Comparison of ENCODE assay signal across 8 cellular contexts in genomic region chr19:5953680-5954213, GRCh38. TPM values are rescaled to one million over a fixed set of nuclear protein-coding genes. Genes with fewer than 3 reads are reported as not detected.
DNase-seq lines count a peak whose midpoint lies in the region; ATAC-seq, FAIRE-seq and TF ChIP-seq lines count a peak whose summit lies in the region.

No MANE protein-coding gene starts in this region.

- H3K4me1 Mint-ChIP-seq in CD4-positive, CD25-positive, alpha-beta regulatory T cell, result peaks cover 41 to 98% (median 68%) of the 10 kb centered on the region in 4 donors
- peaks cover 62% of the 10 kb centered on the region for H3K4me1 Mint-ChIP-seq in T-helper 17 cell
- peaks cover 58% of the 10 kb centered on the region for H3K4me1 Mint-ChIP-seq in chondrocyte (ENCODE audit: low read depth)

- intact Hi-C loops in pancreas (cut with DNase I), result no loop called here

- TF ChIP-seq CTCF in chondrocyte (IDR thresholded peaks at IDR 0.05) (no peak), pancreas (IDR thresholded peaks at IDR 0.05) (no peak)

- peaks cover 94% of the 10 kb centered on the region for H3K4me1 ChIP-seq in CD4-positive, CD25-positive, alpha-beta regulatory T cell (ENCODE audit: control insufficient read depth, insufficient read depth, low read length, poor library complexity, severe bottlenecking)
- H3K4me1 ChIP-seq in pancreas, result peaks cover 30 to 57% (median 32%) of the 10 kb centered on the region in 3 donors

- peaks cover 5% of the 10 kb centered on the region for H3K36me3 ChIP-seq in CD4-positive, CD25-positive, alpha-beta regulatory T cell (ENCODE audit: control insufficient read depth, insufficient read depth, low read length)
- H3K36me3 ChIP-seq in pancreas, result no peaks in the 10 kb centered on the region

- peaks cover 6% of the 10 kb centered on the region for H3K36me3 Mint-ChIP-seq in CD4-positive, CD25-positive, alpha-beta regulatory T cell
- H3K36me3 Mint-ChIP-seq in T-helper 17 cell (ENCODE audit: low read depth) (no peaks in the 10 kb centered on the region), chondrocyte (ENCODE audit: low read depth) (no peaks in the 10 kb centered on the region)

- no peaks in the 10 kb centered on the region for H3K27me3 ChIP-seq in CD4-positive, CD25-positive, alpha-beta regulatory T cell (ENCODE audit: control insufficient read depth, insufficient read depth, low read length)
- no peaks in the 10 kb centered on the region for H3K27me3 ChIP-seq in pancreas

- H3K4me3 Mint-ChIP-seq in CD4-positive, CD25-positive, alpha-beta regulatory T cell, result peak overlapping the region; percentile 78 to 86 (median 82)
- H3K4me3 Mint-ChIP-seq in T-helper 17 cell (peak overlapping the region; percentile 79), chondrocyte (ENCODE audit: unreplicated experiment) (peak overlapping the region; percentile 3)

- 58 to 62% methylated on average over 17 of the region's 17 CpGs for WGBS in pancreas, 2 donors

- H3K9me3 Mint-ChIP-seq in CD4-positive, CD25-positive, alpha-beta regulatory T cell, result no peaks in the 10 kb centered on the region
- H3K9me3 Mint-ChIP-seq in chondrocyte (ENCODE audit: low read depth), result no peaks in the 10 kb centered on the region

- FAIRE-seq in pancreas (lab: Jason Lieb, UNC), result no peak
- FAIRE-seq in urothelium cell line (lab: Jason Lieb, UNC), result no peak

- peak overlapping the region; percentile 92 to 97 (median 94) for H3K27ac Mint-ChIP-seq in CD4-positive, CD25-positive, alpha-beta regulatory T cell
- H3K27ac Mint-ChIP-seq in T-helper 17 cell, result peak overlapping the region; percentile 97
- H3K27ac Mint-ChIP-seq in chondrocyte (ENCODE audit: unreplicated experiment), result peak overlapping the region; percentile 85

- no peaks in the 10 kb centered on the region for H3K27me3 Mint-ChIP-seq in CD4-positive, CD25-positive, alpha-beta regulatory T cell
- H3K27me3 Mint-ChIP-seq in T-helper 17 cell (no peaks in the 10 kb centered on the region), chondrocyte (ENCODE audit: low read depth) (no peaks in the 10 kb centered on the region)

- H3K4me3 ChIP-seq in CD4-positive, CD25-positive, alpha-beta regulatory T cell (ENCODE audit: low read depth, low read length), result peak overlapping the region; percentile 70
- H3K4me3 ChIP-seq in pancreas, result no peak overlapping the region

- no peaks in the 10 kb centered on the region for H3K9me3 ChIP-seq in CD4-positive, CD25-positive, alpha-beta regulatory T cell (ENCODE audit: control insufficient read depth in 2 of 2, low read length in 2 of 2)
- H3K9me3 ChIP-seq in T-helper 17 cell (ENCODE audit: control insufficient read depth, low read length, poor library complexity, severe bottlenecking) (no peaks in the 10 kb centered on the region), pancreas (no peaks in the 10 kb centered on the region)

- DNase-seq in CD4-positive, CD25-positive, alpha-beta regulatory T cell, result peak in 1 of 3 donors; percentile 65
- DNase-seq in T-helper 17 cell, result no peak
- no peak for DNase-seq in chondrocyte (ENCODE audit: low spot score)
- DNase-seq in pancreas, result no peak
- DNase-seq in NCI-H82 treated with DMSO at 0.1 percent for 48 hours (lab: John Stamatoyannopoulos, UW; ENCODE audit: unreplicated experiment), result no peak
- DNase-seq in UCSD-AML1 (lab: John Stamatoyannopoulos, UW; ENCODE audit: unreplicated experiment), result no peak
- DNase-seq in urothelium cell line (ENCODE audit: low spot score), result no peak

- ATAC-seq in CD4-positive, CD25-positive, alpha-beta regulatory T cell (ENCODE audit: low read depth in 2 of 2), result peak; percentile 18 to 26
- ATAC-seq in T-helper 17 cell (peak; percentile 42), pancreas (no peak), GM19328 (IDR thresholded peaks at IDR 0.05; ENCODE audit: unreplicated experiment) (no peak)

- peak overlapping the region; percentile 73 for H3K27ac ChIP-seq in CD4-positive, CD25-positive, alpha-beta regulatory T cell (ENCODE audit: insufficient read depth, low read length, poor library complexity, severe bottlenecking)
- peak overlapping the region in 3 of 4 donors; percentile 43 to 69 (median 67) for H3K27ac ChIP-seq in pancreas

RNA-seq across cellular contexts. Expression of gene RANBP3, which starts 24.2 kb away (rescaled TPM):
- total RNA-seq in CD4-positive, CD25-positive, alpha-beta regulatory T cell, result 106 TPM
- polyA plus RNA-seq in CD4-positive, CD25-positive, alpha-beta regulatory T cell, result 10 to 100 TPM in 2 of 4 donors, 1 to 10 TPM in 2; 8.0 to 12.1 (median 10.0) TPM
- total RNA-seq in T-helper 17 cell, result 10 to 100 TPM; 76.8 to 86.9 TPM
- 53.5 to 65.5 TPM (median 57.7 TPM) in 3 replicates for total RNA-seq in chondrocyte
- total RNA-seq in pancreas, result 10 to 100 TPM; 27.6 to 42.2 (median 34.7) TPM
- polyA plus RNA-seq in pancreas, result 10 to 100 TPM; 29.1 to 39.9 TPM

RNA-seq across cellular contexts. Expression of gene CAPS, which starts 39.7 kb away (rescaled TPM):
- 38.8 TPM for total RNA-seq in CD4-positive, CD25-positive, alpha-beta regulatory T cell
- polyA plus RNA-seq in CD4-positive, CD25-positive, alpha-beta regulatory T cell, result 1 to 10 TPM; 1.2 to 3.1 (median 2.8) TPM
- total RNA-seq in T-helper 17 cell (10 to 100 TPM; 41.0 to 47.1 TPM), chondrocyte (7.2 to 11.9 TPM (median 10.5 TPM) in 3 replicates), pancreas (10 to 100 TPM; 10.5 to 23.2 (median 14.0) TPM)
- polyA plus RNA-seq in pancreas, result 10 to 100 TPM; 62.9 to 77.2 TPM

RNA-seq across cellular contexts. Expression of gene VMAC, which starts 49.1 kb away (rescaled TPM):
- total RNA-seq in CD4-positive, CD25-positive, alpha-beta regulatory T cell, result 25.0 TPM
- polyA plus RNA-seq in CD4-positive, CD25-positive, alpha-beta regulatory T cell, result 1 to 10 TPM; 4.9 to 9.5 (median 7.5) TPM
- total RNA-seq in T-helper 17 cell, result 10 to 100 TPM; 24.6 TPM
- 5.6 to 6.5 TPM (median 6.1 TPM) in 3 replicates for total RNA-seq in chondrocyte
- total RNA-seq in pancreas, result 1 to 10 TPM; 2.9 to 5.6 (median 4.6) TPM
- polyA plus RNA-seq in pancreas, result 10 to 100 TPM in 1 of 2 donors, 1 to 10 TPM in 1; 4.0 to 10.1 TPM

RNA-seq across cellular contexts. Expression of gene NDUFA11, which starts 50.2 kb away (rescaled TPM):
- 120 TPM for total RNA-seq in CD4-positive, CD25-positive, alpha-beta regulatory T cell
- 100 to 1,000 TPM; 408 to 499 (median 465) TPM for polyA plus RNA-seq in CD4-positive, CD25-positive, alpha-beta regulatory T cell
- 100 to 1,000 TPM; 102 to 108 TPM for total RNA-seq in T-helper 17 cell
- total RNA-seq in chondrocyte, result 202 to 224 TPM (median 204 TPM) in 3 replicates
- 100 to 1,000 TPM in 1 of 6 donors, 10 to 100 TPM in 5; 58.0 to 104 (median 82.0) TPM for total RNA-seq in pancreas
- polyA plus RNA-seq in pancreas, result 100 to 1,000 TPM; 161 to 209 TPM

Comparison
In these comparisons a context has a peak if more than half of its experiments do, and no peak if none do; other contexts are left out.
1. ATAC-seq: peak in CD4-positive, CD25-positive, alpha-beta regulatory T cell (2 of 2) and T-helper 17 cell (single experiment); none in pancreas (0 of 4) and GM19328 (single experiment).
2. H3K4me3 Mint-ChIP-seq: peak in every context shown above with its lines; median percentile 82 in CD4-positive, CD25-positive, alpha-beta regulatory T cell; 79 in T-helper 17 cell; 3 in chondrocyte.
3. Peak in every context shown above with its lines, with median percentiles within 50 percentile points of each other: H3K27ac Mint-ChIP-seq.